Comparison of ENCODE assay signal across 1 cellular context in the genomic region with DNA sequence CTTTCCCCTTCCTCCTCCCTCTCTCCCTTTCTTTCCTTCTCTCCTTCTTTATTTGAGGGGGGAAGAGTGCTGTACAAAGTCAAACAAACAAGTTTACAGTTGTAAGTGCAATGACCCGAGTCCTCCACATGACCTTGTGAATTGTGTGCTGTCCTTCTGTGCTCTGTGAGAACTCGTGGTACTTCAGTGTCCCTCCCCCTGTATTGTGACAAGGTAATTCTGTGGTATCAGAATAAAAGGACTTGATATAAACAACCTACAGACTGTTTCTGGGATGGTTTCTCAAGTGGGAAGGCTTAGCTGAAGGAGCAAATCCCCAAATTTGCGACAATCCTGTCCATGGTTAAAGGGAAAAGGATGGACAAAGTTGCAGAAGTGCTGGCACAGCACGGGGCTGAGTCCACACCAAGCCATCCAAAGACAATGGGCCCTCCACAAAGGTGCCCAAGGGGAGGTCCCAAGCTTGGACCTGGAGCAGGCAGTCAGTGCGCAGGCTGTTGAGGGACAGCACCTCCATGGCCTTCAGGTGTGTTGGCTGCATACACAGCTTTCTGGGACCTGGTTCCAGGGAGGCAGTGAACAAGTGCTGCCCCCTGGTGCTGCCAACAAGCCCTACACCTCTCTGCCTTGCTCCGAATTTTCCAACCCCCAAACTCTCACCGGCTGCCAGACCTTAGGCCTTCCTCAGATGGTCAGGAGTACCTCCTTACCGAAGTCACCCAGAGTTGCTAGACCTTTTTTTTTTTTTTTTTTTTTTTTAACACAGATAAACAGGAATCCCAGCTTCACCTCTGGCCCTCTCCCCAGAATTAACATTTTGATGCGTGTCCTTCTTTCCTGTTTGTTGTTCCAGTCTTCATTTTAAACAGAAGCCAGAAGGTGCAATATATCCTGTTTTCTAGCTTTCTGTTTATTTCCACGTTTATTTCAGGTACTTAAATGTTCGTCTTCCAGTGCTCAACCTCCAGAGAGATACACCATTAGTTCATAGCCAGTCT.
TF ChIP-seq lines count a peak whose summit lies in the region.

No MANE protein-coding gene starts in this region.

TF ChIP-seq in HepG2, 621 proteins besides CTCF, POLR2A, EP300 and RAD21 (continued from another document and continues in another):
- TF ChIP-seq, protein P1, sequence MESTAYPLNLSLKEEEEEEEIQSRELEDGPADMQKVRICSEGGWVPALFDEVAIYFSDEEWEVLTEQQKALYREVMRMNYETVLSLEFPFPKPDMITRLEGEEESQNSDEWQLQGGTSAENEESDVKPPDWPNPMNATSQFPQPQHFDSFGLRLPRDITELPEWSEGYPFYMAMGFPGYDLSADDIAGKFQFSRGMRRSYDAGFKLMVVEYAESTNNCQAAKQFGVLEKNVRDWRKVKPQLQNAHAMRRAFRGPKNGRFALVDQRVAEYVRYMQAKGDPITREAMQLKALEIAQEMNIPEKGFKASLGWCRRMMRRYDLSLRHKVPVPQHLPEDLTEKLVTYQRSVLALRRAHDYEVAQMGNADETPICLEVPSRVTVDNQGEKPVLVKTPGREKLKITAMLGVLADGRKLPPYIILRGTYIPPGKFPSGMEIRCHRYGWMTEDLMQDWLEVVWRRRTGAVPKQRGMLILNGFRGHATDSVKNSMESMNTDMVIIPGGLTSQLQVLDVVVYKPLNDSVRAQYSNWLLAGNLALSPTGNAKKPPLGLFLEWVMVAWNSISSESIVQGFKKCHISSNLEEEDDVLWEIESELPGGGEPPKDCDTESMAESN (CRISPR knock-in tag; conservative IDR thresholded peaks at IDR 0.05), result no peak
- TF ChIP-seq ZNF569 (CRISPR knock-in tag; IDR thresholded peaks at IDR 0.05; ENCODE audit: borderline replicate concordance), result no peak
- TF ChIP-seq SP1 (IDR thresholded peaks at IDR 0.05), result no peak
- TF ChIP-seq SP1 (CRISPR knock-in tag; IDR thresholded peaks at IDR 0.05), result no peak
- TF ChIP-seq JUN (CRISPR knock-in tag; IDR thresholded peaks at IDR 0.05), result no peak
- 0 out of 2 replicates have a peak, but pooled peaks have one; percentile 56 for TF ChIP-seq RBAK (CRISPR knock-in tag; IDR thresholded peaks at IDR 0.05)
- TF ChIP-seq, protein P2, sequence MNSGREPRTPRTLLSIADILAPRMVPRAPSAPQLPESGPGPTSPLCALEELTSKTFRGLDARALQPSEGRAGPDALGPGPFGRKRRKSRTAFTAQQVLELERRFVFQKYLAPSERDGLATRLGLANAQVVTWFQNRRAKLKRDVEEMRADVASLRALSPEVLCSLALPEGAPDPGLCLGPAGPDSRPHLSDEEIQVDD (CRISPR knock-in tag; IDR thresholded peaks at IDR 0.05; ENCODE audit: borderline replicate concordance), result no peak
- TF ChIP-seq MEIS1 (CRISPR knock-in tag; IDR thresholded peaks at IDR 0.05; ENCODE audit: borderline replicate concordance), result 0 out of 2 replicates have a peak, but pooled peaks have one; percentile 17
- TF ChIP-seq, protein P3, sequence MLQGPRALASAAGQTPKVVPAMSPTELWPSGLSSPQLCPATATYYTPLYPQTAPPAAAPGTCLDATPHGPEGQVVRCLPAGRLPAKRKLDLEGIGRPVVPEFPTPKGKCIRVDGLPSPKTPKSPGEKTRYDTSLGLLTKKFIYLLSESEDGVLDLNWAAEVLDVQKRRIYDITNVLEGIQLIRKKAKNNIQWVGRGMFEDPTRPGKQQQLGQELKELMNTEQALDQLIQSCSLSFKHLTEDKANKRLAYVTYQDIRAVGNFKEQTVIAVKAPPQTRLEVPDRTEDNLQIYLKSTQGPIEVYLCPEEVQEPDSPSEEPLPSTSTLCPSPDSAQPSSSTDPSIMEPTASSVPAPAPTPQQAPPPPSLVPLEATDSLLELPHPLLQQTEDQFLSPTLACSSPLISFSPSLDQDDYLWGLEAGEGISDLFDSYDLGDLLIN (CRISPR knock-in tag; IDR thresholded peaks at IDR 0.05; ENCODE audit: borderline replicate concordance), result no peak
- no peak for TF ChIP-seq RAD51 (IDR thresholded peaks at IDR 0.05; ENCODE audit: borderline replicate concordance)
- TF ChIP-seq, protein P4, sequence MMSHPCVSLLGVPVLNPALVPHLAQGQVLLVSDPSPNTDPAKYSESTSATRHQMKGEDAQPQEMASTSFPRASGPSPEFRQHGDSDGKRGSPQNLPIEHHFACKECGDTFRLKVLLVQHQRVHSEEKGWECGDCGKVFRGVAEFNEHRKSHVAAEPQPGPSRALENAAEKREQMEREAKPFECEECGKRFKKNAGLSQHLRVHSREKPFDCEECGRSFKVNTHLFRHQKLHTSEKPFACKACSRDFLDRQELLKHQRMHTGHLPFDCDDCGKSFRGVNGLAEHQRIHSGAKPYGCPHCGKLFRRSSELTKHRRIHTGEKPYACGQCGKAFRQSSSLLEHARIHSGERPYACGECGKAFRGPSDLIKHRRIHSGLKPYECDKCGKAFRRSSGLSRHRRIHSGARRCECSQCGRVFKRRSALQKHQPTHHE (CRISPR knock-in tag; IDR thresholded peaks at IDR 0.05; ENCODE audit: borderline replicate concordance), result no peak
- peak; percentile 24; the same call in 1 of the 2 replicates for TF ChIP-seq YEATS4 (CRISPR knock-in tag; IDR thresholded peaks at IDR 0.05; ENCODE audit: borderline replicate concordance)
- TF ChIP-seq TSC22D2 (CRISPR knock-in tag; IDR thresholded peaks at IDR 0.05; ENCODE audit: borderline replicate concordance), result no peak
- TF ChIP-seq ZNF451 (CRISPR knock-in tag; IDR thresholded peaks at IDR 0.05), result peak; percentile 60; the same call in 1 of the 2 replicates
- TF ChIP-seq MXI1 (IDR thresholded peaks at IDR 0.05; ENCODE audit: borderline replicate concordance, low read depth, low read length), result peak; percentile 9; the same call in 1 of the 3 replicates
- TF ChIP-seq, protein P5, sequence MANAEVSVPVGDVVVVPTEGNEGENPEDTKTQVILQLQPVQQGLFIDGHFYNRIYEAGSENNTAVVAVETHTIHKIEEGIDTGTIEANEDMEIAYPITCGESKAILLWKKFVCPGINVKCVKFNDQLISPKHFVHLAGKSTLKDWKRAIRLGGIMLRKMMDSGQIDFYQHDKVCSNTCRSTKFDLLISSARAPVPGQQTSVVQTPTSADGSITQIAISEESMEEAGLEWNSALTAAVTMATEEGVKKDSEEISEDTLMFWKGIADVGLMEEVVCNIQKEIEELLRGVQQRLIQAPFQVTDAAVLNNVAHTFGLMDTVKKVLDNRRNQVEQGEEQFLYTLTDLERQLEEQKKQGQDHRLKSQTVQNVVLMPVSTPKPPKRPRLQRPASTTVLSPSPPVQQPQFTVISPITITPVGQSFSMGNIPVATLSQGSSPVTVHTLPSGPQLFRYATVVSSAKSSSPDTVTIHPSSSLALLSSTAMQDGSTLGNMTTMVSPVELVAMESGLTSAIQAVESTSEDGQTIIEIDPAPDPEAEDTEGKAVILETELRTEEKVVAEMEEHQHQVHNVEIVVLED (CRISPR knock-in tag; IDR thresholded peaks at IDR 0.05; ENCODE audit: borderline replicate concordance), result no peak
- no peak; the same call in 1 of the 2 replicates for TF ChIP-seq PPARG (CRISPR knock-in tag; conservative IDR thresholded peaks at IDR 0.05)
- no peak for TF ChIP-seq HNRNPK (IDR thresholded peaks at IDR 0.05; ENCODE audit: low read depth, low read length, poor library complexity, severe bottlenecking)
- TF ChIP-seq, protein P6, sequence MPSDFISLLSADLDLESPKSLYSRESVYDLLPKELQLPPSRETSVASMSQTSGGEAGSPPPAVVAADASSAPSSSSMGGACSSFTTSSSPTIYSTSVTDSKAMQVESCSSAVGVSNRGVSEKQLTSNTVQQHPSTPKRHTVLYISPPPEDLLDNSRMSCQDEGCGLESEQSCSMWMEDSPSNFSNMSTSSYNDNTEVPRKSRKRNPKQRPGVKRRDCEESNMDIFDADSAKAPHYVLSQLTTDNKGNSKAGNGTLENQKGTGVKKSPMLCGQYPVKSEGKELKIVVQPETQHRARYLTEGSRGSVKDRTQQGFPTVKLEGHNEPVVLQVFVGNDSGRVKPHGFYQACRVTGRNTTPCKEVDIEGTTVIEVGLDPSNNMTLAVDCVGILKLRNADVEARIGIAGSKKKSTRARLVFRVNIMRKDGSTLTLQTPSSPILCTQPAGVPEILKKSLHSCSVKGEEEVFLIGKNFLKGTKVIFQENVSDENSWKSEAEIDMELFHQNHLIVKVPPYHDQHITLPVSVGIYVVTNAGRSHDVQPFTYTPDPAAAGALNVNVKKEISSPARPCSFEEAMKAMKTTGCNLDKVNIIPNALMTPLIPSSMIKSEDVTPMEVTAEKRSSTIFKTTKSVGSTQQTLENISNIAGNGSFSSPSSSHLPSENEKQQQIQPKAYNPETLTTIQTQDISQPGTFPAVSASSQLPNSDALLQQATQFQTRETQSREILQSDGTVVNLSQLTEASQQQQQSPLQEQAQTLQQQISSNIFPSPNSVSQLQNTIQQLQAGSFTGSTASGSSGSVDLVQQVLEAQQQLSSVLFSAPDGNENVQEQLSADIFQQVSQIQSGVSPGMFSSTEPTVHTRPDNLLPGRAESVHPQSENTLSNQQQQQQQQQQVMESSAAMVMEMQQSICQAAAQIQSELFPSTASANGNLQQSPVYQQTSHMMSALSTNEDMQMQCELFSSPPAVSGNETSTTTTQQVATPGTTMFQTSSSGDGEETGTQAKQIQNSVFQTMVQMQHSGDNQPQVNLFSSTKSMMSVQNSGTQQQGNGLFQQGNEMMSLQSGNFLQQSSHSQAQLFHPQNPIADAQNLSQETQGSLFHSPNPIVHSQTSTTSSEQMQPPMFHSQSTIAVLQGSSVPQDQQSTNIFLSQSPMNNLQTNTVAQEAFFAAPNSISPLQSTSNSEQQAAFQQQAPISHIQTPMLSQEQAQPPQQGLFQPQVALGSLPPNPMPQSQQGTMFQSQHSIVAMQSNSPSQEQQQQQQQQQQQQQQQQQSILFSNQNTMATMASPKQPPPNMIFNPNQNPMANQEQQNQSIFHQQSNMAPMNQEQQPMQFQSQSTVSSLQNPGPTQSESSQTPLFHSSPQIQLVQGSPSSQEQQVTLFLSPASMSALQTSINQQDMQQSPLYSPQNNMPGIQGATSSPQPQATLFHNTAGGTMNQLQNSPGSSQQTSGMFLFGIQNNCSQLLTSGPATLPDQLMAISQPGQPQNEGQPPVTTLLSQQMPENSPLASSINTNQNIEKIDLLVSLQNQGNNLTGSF (CRISPR knock-in tag; IDR thresholded peaks at IDR 0.05), result no peak
- TF ChIP-seq ZNF12 (CRISPR knock-in tag; IDR thresholded peaks at IDR 0.05), result no peak
- no peak for TF ChIP-seq CC2D1A (CRISPR knock-in tag; IDR thresholded peaks at IDR 0.05)
- TF ChIP-seq CBFB (CRISPR knock-in tag; IDR thresholded peaks at IDR 0.05), result no peak
- TF ChIP-seq, protein P7, sequence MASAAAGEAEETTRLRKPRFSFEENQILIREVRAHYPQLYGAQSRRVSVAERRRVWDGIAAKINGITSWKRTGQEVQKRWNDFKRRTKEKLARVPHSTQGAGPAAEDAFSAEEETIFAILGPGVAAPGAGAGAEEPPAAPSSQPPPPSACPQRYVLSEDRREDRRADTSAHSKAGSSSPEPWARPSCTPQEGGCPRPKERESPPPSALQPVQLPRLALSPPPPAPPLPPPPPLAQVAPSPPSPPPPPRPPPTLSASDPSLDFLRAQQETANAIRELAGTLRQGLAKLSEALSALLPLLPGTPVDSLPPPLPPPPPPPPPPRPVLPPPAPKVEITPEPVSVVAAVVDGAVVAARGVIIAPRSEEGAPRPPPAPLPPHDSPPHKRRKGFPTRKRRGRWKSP (CRISPR knock-in tag; IDR thresholded peaks at IDR 0.05), result peak; percentile 30; the same call in 1 of the 2 replicates
- no peak for TF ChIP-seq ZNF547 (CRISPR knock-in tag; IDR thresholded peaks at IDR 0.05)
- TF ChIP-seq DDIT3 (CRISPR knock-in tag; IDR thresholded peaks at IDR 0.05), result 0 out of 2 replicates have a peak, but pooled peaks have one; percentile 51
- TF ChIP-seq, protein P8, sequence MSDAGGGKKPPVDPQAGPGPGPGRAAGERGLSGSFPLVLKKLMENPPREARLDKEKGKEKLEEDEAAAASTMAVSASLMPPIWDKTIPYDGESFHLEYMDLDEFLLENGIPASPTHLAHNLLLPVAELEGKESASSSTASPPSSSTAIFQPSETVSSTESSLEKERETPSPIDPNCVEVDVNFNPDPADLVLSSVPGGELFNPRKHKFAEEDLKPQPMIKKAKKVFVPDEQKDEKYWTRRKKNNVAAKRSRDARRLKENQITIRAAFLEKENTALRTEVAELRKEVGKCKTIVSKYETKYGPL (CRISPR knock-in tag; IDR thresholded peaks at IDR 0.05), result no peak
- no peak for TF ChIP-seq HMG20B (CRISPR knock-in tag; conservative IDR thresholded peaks at IDR 0.05)
- no peak for TF ChIP-seq KLF6 (CRISPR knock-in tag; IDR thresholded peaks at IDR 0.05)
- TF ChIP-seq RELA (CRISPR knock-in tag; IDR thresholded peaks at IDR 0.05), result 0 out of 2 replicates have a peak, but pooled peaks have one; percentile 59
- TF ChIP-seq ZBTB3 (CRISPR knock-in tag; IDR thresholded peaks at IDR 0.05; ENCODE audit: borderline replicate concordance, low read depth), result no peak; the same call in 1 of the 2 replicates
- peak; percentile 36; the same call in 1 of the 2 replicates for TF ChIP-seq KMT2B (CRISPR knock-in tag; IDR thresholded peaks at IDR 0.05)
- no peak for TF ChIP-seq SP140L (CRISPR knock-in tag; IDR thresholded peaks at IDR 0.05; ENCODE audit: borderline replicate concordance)
- TF ChIP-seq POGZ (CRISPR knock-in tag; IDR thresholded peaks at IDR 0.05), result peak; percentile 36
- 0 out of 2 replicates have a peak, but pooled peaks have one; percentile 30 for TF ChIP-seq GMEB2 (CRISPR knock-in tag; IDR thresholded peaks at IDR 0.05; ENCODE audit: low read depth)
- TF ChIP-seq MIER3 (CRISPR knock-in tag; IDR thresholded peaks at IDR 0.05; ENCODE audit: borderline replicate concordance), result peak; percentile 50; the same call in 1 of the 2 replicates
- peak; percentile 43; the same call in 1 of the 2 replicates for TF ChIP-seq MTA1 (CRISPR knock-in tag; IDR thresholded peaks at IDR 0.05; ENCODE audit: borderline replicate concordance)
- no peak for TF ChIP-seq SETDB1 (CRISPR knock-in tag; IDR thresholded peaks at IDR 0.05; ENCODE audit: borderline replicate concordance)
- TF ChIP-seq ESRRA (CRISPR knock-in tag; IDR thresholded peaks at IDR 0.05; ENCODE audit: low read depth), result peak; percentile 99
- TF ChIP-seq TOPORS (CRISPR knock-in tag; IDR thresholded peaks at IDR 0.05), result no peak; the same call in 1 of the 2 replicates
